ENCODE assay signal across 24 cellular contexts in genomic region chr12:82426081-82426480, GRCh38.
"Had no signal": no experiment of that assay in that cellular context is flagged by ENCODE, and none has a peak within 500 bp of the region (broad histone marks: within the 10 kb centered on the region; RNA-seq: fewer than 3 reads in every experiment).

No MANE protein-coding gene starts in this region.

- H3K4me1 ChIP-seq: breast epithelium, heart right ventricle, prostate gland, right atrium auricular region, upper lobe of left lung had no signal

- H3K36me3 ChIP-seq: breast epithelium, prostate gland, right atrium auricular region, upper lobe of left lung had no signal

- ATAC-seq: activated T-cell treated with anti-CD3 and anti-CD28 coated beads, Interleukin-2, amount 50 U/mL, for 4 hours; heart right ventricle; left cardiac atrium had no signal

- H3K9me3 ChIP-seq: breast epithelium, heart right ventricle, prostate gland, right atrium auricular region, upper lobe of left lung had no signal

- H3K27me3 ChIP-seq: breast epithelium, heart right ventricle, right atrium auricular region, upper lobe of left lung had no signal

- H3K27ac Mint-ChIP-seq: activated naive CD8-positive, alpha-beta T cell treated with anti-CD3 and anti-CD28 coated beads for 36 hours; activated T-helper 2 cell treated with anti-CD3 and anti-CD28 coated beads, Interferon-gamma antibody, Interleukin-2, Interleukin-4, amounts not matched to agents 10 μg/mL and 5 μg/mL and 100 μg/mL, durations not matched to agents 14 hours and 24 hours and 36 hours; memory B cell; naive B cell; T-cell had no signal

- DNase-seq: activated CD4-positive, alpha-beta T cell treated with anti-CD3 and anti-CD28 coated beads for 4 hours; activated CD4-positive, alpha-beta T cell treated with anti-CD3 and anti-CD28 coated beads, Interleukin-2, amount 50 U/mL, for 48 hours; activated CD4-positive, CD25-positive, alpha-beta regulatory T cell; activated CD8-positive, alpha-beta memory T cell treated with anti-CD3 and anti-CD28 coated beads, Interleukin-2, amount 50 U/mL, for 48 hours; activated naive CD4-positive, alpha-beta T cell treated with Interleukin-2 at 50 U/mL for 16 hours; activated naive CD8-positive, alpha-beta T cell treated with anti-CD3 and anti-CD28 coated beads for 36 hours; activated T-cell treated with anti-CD3 and anti-CD28 coated beads, Interleukin-2, amount 50 U/mL, for 4 hours; amniotic stem cell; cerebellar nuclear complex; foreskin fibroblast; heart right ventricle; islet precursor cell; left cardiac atrium; naive B cell; stimulated activated CD4-positive, alpha-beta T cell treated with anti-CD3 and anti-CD28 coated beads, Interleukin-4, amount 100 ng/mL, for 24 hours; stimulated activated naive CD4-positive, alpha-beta T cell treated with Interleukin-2 at 50 U/mL for 16 hours; T-cell; upper lobe of left lung had no signal

- H3K4me3 ChIP-seq: breast epithelium, coronary artery, heart right ventricle, prostate gland, right atrium auricular region, upper lobe of left lung had no signal

- H3K27me3 Mint-ChIP-seq: activated naive CD8-positive, alpha-beta T cell treated with anti-CD3 and anti-CD28 coated beads for 36 hours; memory B cell; naive B cell; T-cell had no signal

- H3K9me3 Mint-ChIP-seq: activated naive CD8-positive, alpha-beta T cell treated with anti-CD3 and anti-CD28 coated beads for 36 hours; activated T-cell treated with anti-CD3 and anti-CD28 coated beads, Interleukin-2, amount 50 U/mL, for 4 hours; activated T-helper 2 cell treated with anti-CD3 and anti-CD28 coated beads, Interferon-gamma antibody, Interleukin-2, Interleukin-4, amounts not matched to agents 10 μg/mL and 5 μg/mL and 100 μg/mL, durations not matched to agents 14 hours and 24 hours and 36 hours; memory B cell had no signal

- H3K36me3 Mint-ChIP-seq: naive B cell had no signal

- H3K4me3 Mint-ChIP-seq: activated naive CD8-positive, alpha-beta T cell treated with anti-CD3 and anti-CD28 coated beads for 36 hours; activated T-cell treated with anti-CD3 and anti-CD28 coated beads, Interleukin-2, amount 50 U/mL, for 4 hours; memory B cell; naive B cell; T-cell had no signal

- H3K27ac ChIP-seq: breast epithelium, coronary artery, heart right ventricle, prostate gland, right atrium auricular region, upper lobe of left lung had no signal
